ENCODE assay signal across 1 cellular context in the genomic region with DNA sequence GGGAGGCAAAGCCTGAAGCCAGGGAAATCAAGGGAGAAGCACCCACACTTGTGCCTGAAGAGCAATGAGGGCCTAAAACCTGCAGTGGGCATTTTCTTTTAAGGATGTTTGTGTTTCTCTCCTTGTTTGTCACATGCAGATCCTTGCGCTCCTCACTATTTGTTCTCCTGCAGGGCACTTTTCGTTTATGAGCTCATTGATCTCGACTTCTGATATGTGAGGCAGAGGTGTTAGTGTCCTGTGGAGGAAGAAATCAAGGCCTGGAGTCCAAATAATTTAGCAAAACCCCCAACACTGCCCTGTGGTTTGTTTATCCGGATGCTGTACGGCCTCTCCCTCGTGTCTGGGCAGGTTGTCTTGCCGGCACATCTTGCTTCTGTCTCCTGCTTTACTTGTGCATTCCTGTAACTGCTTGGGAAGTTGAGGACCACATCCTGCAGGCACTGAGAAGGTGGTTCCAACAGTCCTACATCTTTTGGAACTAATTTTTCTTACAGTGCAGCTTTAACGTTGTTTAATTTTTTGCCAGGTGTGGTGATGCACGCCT.
TF ChIP-seq lines count a peak whose summit lies in the region.

No MANE protein-coding gene starts in this region.

TF ChIP-seq in HepG2, 621 proteins besides CTCF, POLR2A, EP300 and RAD21:
- no peak for TF ChIP-seq PAF1 (CRISPR knock-in tag; IDR thresholded peaks at IDR 0.05)
- 0 out of 2 replicates have a peak, but pooled peaks have one; percentile 15 for TF ChIP-seq ZNF777 (CRISPR knock-in tag; IDR thresholded peaks at IDR 0.05)
